In the genomic region with DNA sequence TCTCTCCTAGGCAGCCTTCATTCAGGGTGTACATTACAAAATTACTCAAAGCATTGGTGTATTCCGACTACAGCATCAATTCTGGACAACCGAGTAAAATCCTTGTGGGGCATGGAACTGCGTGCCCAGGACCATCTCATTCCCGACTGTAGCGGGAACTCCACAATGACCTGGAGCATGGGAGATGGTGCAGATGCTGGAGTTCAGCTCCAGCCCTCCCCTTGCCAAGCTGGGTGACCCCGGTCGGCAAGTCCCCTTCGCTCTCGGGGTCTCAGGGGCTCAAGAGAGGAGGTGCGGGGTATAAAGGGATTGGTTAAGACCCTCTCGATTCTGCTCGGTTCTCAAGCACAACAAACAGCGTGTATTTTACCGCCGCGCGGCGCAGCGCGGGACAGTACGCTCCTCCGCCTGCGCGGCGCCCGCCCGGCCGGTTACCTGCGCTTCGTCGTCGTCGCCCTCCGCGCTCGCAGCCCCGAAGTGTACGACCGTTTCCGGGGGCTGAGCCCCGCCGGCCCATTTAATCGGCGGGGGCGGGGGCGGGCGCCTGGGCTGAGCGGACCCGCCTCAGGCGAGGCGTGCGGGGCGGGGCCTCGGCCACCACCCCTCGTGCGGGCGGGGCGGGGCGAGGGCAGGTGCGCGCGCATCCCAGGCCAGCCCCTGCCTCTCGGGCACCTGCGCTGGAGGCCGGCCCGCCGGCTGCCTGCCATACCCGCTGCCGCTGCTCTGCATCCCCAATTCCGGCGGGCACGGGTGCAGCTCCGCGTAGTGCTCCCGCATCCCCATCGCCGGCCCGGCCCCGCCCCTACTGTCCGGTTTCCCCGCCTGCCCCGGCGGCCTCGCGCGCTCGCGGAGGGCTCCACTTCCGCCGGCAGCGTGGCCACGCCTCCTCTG, we compare ENCODE assay signal across 8 cellular contexts. TPM values are rescaled to one million over a fixed set of nuclear protein-coding genes. Genes with fewer than 3 reads are reported as not detected.
DNase-seq lines count a peak whose midpoint lies in the region; ATAC-seq and TF ChIP-seq lines count a peak whose summit lies in the region.

Gene G6PD, minus strand, starts transcription at position 493 of the 891 bp plus-strand sequence. CDS start 691 bp downstream, outside the sequence.

- peaks cover 70% of the 10 kb centered on the region for H3K4me1 Mint-ChIP-seq in activated T-cell treated with anti-CD3 and anti-CD28 coated beads, Interleukin-2, amount 50 U/mL, for 72 hours (ENCODE audit: low read depth)

- H3K4me3 Mint-ChIP-seq in activated T-cell treated with anti-CD3 and anti-CD28 coated beads, Interleukin-2, amount 50 U/mL, for 72 hours: peak within 1 kb of the TSS; percentile 86 to 95

- ATAC-seq in GM19452 (IDR thresholded peaks at IDR 0.05; ENCODE audit: unreplicated experiment) (peak; percentile 53), HG03571 (IDR thresholded peaks at IDR 0.05; ENCODE audit: unreplicated experiment) (peak; percentile 45), PC-3 (peak; percentile 38)
- ATAC-seq in activated T-cell treated with anti-CD3 and anti-CD28 coated beads, Interleukin-2, amount 50 U/mL, for 72 hours (replicated peaks in 1 of 2): peak; percentile 60 to 65

- peaks cover 3 to 5% of the 10 kb centered on the region in 2 donors for H3K36me3 Mint-ChIP-seq in activated T-cell treated with anti-CD3 and anti-CD28 coated beads, Interleukin-2, amount 50 U/mL, for 72 hours (ENCODE audit: insufficient read depth in 2 of 2)

- DNase-seq in COLO668 (lab: John Stamatoyannopoulos, UW; ENCODE audit: unreplicated experiment): peak; percentile 91
- DNase-seq in PC-3: peak; percentile 73
- peak; percentile 80 to 85 for DNase-seq in activated T-cell treated with anti-CD3 and anti-CD28 coated beads, Interleukin-2, amount 50 U/mL, for 72 hours
- DNase-seq in fibroblast of gingiva (ENCODE audit: low read depth): peak; percentile 57

- H2AFZ ChIP-seq in PC-3 (ENCODE audit: low read length) (peak within 1 kb of the TSS; percentile 68), neural cell (ENCODE audit: low read depth, low read length) (peak within 1 kb of the TSS; percentile 21)

- 0 out of 2 replicates have a peak, but pooled peaks cover 2% of the 10 kb centered on the region for H3K36me3 ChIP-seq in PC-3 (ENCODE audit: low read depth, low read length)
- no peaks in the 10 kb centered on the region for H3K36me3 ChIP-seq in neural cell (ENCODE audit: insufficient read depth, low read length)
- no peaks in the 10 kb centered on the region for H3K36me3 ChIP-seq in stomach smooth muscle (ENCODE audit: control insufficient read depth in 2 of 2, insufficient read depth in 2 of 2, low read length in 2 of 2)

- H3K27me3 ChIP-seq in PC-3 (ENCODE audit: low read length) (no peaks in the 10 kb centered on the region), neural cell (ENCODE audit: insufficient read depth, low read depth, low read length) (no peaks in the 10 kb centered on the region), stomach smooth muscle (ENCODE audit: control insufficient read depth in 1 of 2, insufficient read depth in 2 of 2, low read length in 2 of 2) (peaks cover 0 to 7% of the 10 kb centered on the region in 2 donors)

- H3K4me3 ChIP-seq in PC-3 (ENCODE audit: low read length) (peak within 1 kb of the TSS; percentile 86), neural cell (ENCODE audit: low read length) (peak within 1 kb of the TSS; percentile 81), stomach smooth muscle (ENCODE audit: low read length in 2 of 2) (peak within 1 kb of the TSS; percentile 81 to 89)

- no peaks in the 10 kb centered on the region for H4K20me1 ChIP-seq in PC-3 (ENCODE audit: low read length)
- H4K20me1 ChIP-seq in neural cell (ENCODE audit: insufficient read depth): no peaks in the 10 kb centered on the region

- peak within 1 kb of the TSS; percentile 79 for H3K27ac Mint-ChIP-seq in activated T-cell treated with anti-CD3 and anti-CD28 coated beads, Interleukin-2, amount 50 U/mL, for 72 hours

- H3K9me2 ChIP-seq in PC-3 (replicated peaks; ENCODE audit: low read length) (no peaks in the 10 kb centered on the region), neural cell (ENCODE audit: insufficient read depth, low read length) (no peaks in the 10 kb centered on the region)

- H3K4me1 ChIP-seq in PC-3 (ENCODE audit: insufficient read depth, low read length): peaks cover 50% of the 10 kb centered on the region
- H3K4me1 ChIP-seq in stomach smooth muscle (ENCODE audit: control insufficient read depth, insufficient read depth, low read length): peaks cover 30% of the 10 kb centered on the region

- intact Hi-C loops in PC-3 (cut with micrococcal nuclease): no loop called here

- H3K9me3 ChIP-seq in PC-3 (ENCODE audit: low read length): no peaks in the 10 kb centered on the region
- no peaks in the 10 kb centered on the region for H3K9me3 ChIP-seq in neural cell (ENCODE audit: low read length)
- H3K9me3 ChIP-seq in stomach smooth muscle (ENCODE audit: control insufficient read depth in 2 of 2, low read length in 2 of 2): no peaks in the 10 kb centered on the region

- TF ChIP-seq CTCF in PC-3 (conservative IDR thresholded peaks at IDR 0.05; ENCODE audit: low read depth, low read length) (no peak), neural cell (IDR thresholded peaks at IDR 0.05; ENCODE audit: poor library complexity, severe bottlenecking) (peak; percentile 44)

- POLR2A ChIA-PET in PC-3 (lab: Charles Lee; ENCODE audit: unreplicated experiment): no interaction called here

- no peak for TF ChIP-seq RAD21 in neural cell (conservative IDR thresholded peaks at IDR 0.05)

- TF ChIP-seq EP300 in neural cell (conservative IDR thresholded peaks at IDR 0.05; ENCODE audit: poor library complexity, severe bottlenecking): no peak

- H3K27ac ChIP-seq in PC-3 (ENCODE audit: low read length) (peak within 1 kb of the TSS; percentile 95), neural cell (ENCODE audit: low read length) (peak within 1 kb of the TSS; percentile 88), stomach smooth muscle (ENCODE audit: low read length) (peak within 1 kb of the TSS; percentile 69)

- no peaks in the 10 kb centered on the region for H3K9me3 Mint-ChIP-seq in activated T-cell treated with anti-CD3 and anti-CD28 coated beads, Interleukin-2, amount 50 U/mL, for 72 hours

- CTCF ChIA-PET in PC-3 (lab: Charles Lee): no interaction called here

- H3F3A ChIP-seq in PC-3 (ENCODE audit: low read length, unreplicated experiment) (no peaks in the 10 kb centered on the region), neural cell (ENCODE audit: insufficient read depth, low read length, poor library complexity, severe bottlenecking) (no peaks in the 10 kb centered on the region)

- H3K27me3 Mint-ChIP-seq in activated T-cell treated with anti-CD3 and anti-CD28 coated beads, Interleukin-2, amount 50 U/mL, for 72 hours (ENCODE audit: low read depth): peaks cover 4% of the 10 kb centered on the region

- H3K79me2 ChIP-seq in PC-3 (ENCODE audit: low read length) (peaks cover 84% of the 10 kb centered on the region), neural cell (replicated peaks; ENCODE audit: insufficient read depth, low read length) (peaks cover 10% of the 10 kb centered on the region)

- peak within 1 kb of the TSS; percentile 88 for H3K4me2 ChIP-seq in PC-3 (ENCODE audit: low read length)
- peak within 1 kb of the TSS; percentile 55 for H3K4me2 ChIP-seq in neural cell (ENCODE audit: low read length)

- TSS peak; percentile 61 for BruUV-seq in PC-3 (replicated peaks; lab: Mats Ljungman, UMichigan)

- H3K9ac ChIP-seq in PC-3 (ENCODE audit: low read length) (peak within 1 kb of the TSS; percentile 87), neural cell (ENCODE audit: low read length) (peak within 1 kb of the TSS; percentile 85), stomach smooth muscle (ENCODE audit: low read length in 2 of 2) (peak within 1 kb of the TSS; percentile 77 to 80)

TF ChIP-seq in neural cell, 6 proteins besides CTCF, POLR2A, EP300 and RAD21:
- TF ChIP-seq SMC3 (conservative IDR thresholded peaks at IDR 0.05; ENCODE audit: poor library complexity) (no peak), MXI1 (conservative IDR thresholded peaks at IDR 0.05; ENCODE audit: poor library complexity, severe bottlenecking) (peak; percentile 63)

RNA-seq across cellular contexts. Expression of gene G6PD, which starts in this region (rescaled TPM):
- 121 and 147 TPM in 2 replicates for total RNA-seq in PC-3 (2014; rRNA removed)
- total RNA-seq in activated T-cell treated with anti-CD3 and anti-CD28 coated beads, Interleukin-2, amount 50 U/mL, for 72 hours: 10 to 100 TPM; 46.9 to 47.3 TPM
- 13.6 and 18.8 TPM in 2 replicates for polyA plus RNA-seq in neural cell
- 27.4 and 35.8 TPM in 2 replicates for polyA minus RNA-seq in neural cell

Comparison
In these comparisons a context has a peak if more than half of its experiments do, and no peak if none do; other contexts are left out.
1. Peak in every context shown above with its lines: DNase-seq, ATAC-seq, H3K4me3 ChIP-seq and H3K27ac ChIP-seq.